Comparison of ENCODE assay signal across 26 cellular contexts in the genomic region with DNA sequence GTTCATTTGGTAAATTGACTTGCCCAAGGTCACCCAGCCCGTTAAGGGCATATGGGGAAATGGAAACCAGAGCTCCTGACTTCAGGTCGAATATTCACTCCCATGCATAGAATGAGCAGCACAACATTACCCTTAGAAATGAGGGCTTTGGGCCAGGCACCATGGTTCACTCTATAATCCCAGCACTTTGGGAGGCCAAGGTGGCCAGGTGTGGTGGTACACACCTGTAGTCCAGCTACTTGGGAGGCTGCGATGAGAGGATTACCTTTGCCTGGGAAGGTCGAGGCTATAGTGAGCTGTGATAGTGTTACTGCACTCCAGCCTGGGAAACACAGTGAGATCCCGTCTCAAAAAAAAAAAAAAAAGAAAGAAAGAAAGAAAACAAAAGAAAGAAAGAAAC.
"Had no signal": no experiment of that assay in that cellular context is flagged by ENCODE, and none has a peak within 500 bp of the region (broad histone marks: within the 10 kb centered on the region; RNA-seq: fewer than 3 reads in every experiment).

No MANE protein-coding gene starts in this region.

- DNase-seq: stimulated activated CD4-positive, alpha-beta T cell treated with anti-CD3 and anti-CD28 coated beads, Interleukin-2, amount 100 ng/mL, for 48 hours; stimulated activated CD4-positive, alpha-beta T cell treated with anti-CD3 and anti-CD28 coated beads, Interleukin-4, amount 100 ng/mL, for 1 hour; stimulated activated CD4-positive, alpha-beta T cell treated with anti-CD3 and anti-CD28 coated beads, Interleukin-4, amount 100 ng/mL, for 24 hours; stimulated activated CD4-positive, alpha-beta T cell treated with anti-CD3 and anti-CD28 coated beads, Interleukin-4, amount 100 ng/mL, for 4 hours; stimulated activated CD8-positive, alpha-beta memory T cell treated with anti-CD3 and anti-CD28 coated beads, Interleukin-4, amount 100 ng/mL, for 48 hours; stimulated activated naive B cell treated with anti-CD40 and anti-IgM and Interleukin-4, amounts not matched to agents 10 μg/mL and 1 μg/mL and 100 μg/mL, for 72 hours; stimulated activated naive CD4-positive, alpha-beta T cell; stimulated activated naive CD4-positive, alpha-beta T cell treated with Interleukin-2 at 50 U/mL for 16 hours; stimulated activated naive CD8-positive, alpha-beta T cell treated with anti-CD3 and anti-CD28 coated beads, Interleukin-15, amount 100 ng/mL, for 72 hours; stimulated activated naive CD8-positive, alpha-beta T cell treated with anti-CD3 and anti-CD28 coated beads, Interleukin-15, Interleukin-2, amounts not matched to agents 100 U/mL and 50 U/mL, for 24 hours; stomach; substantia nigra; testis; thyroid gland; tibial artery; transverse colon; trophoblast cell; upper lobe of left lung; upper lobe of right lung; uterus had no signal

- H3K4me3 ChIP-seq: stomach, suprapubic skin, testis, thoracic aorta, thyroid gland, tibial artery, tibial nerve, transverse colon, upper lobe of left lung, upper lobe of right lung, uterus, vagina had no signal

- H3K9me3 ChIP-seq: stomach, suprapubic skin, testis, thoracic aorta, thyroid gland, tibial artery, tibial nerve, transverse colon, upper lobe of left lung, upper lobe of right lung, uterus, vagina had no signal

- H3K27me3 ChIP-seq: stomach, suprapubic skin, testis, thyroid gland, tibial artery, tibial nerve, transverse colon, upper lobe of left lung, upper lobe of right lung, uterus, vagina had no signal

- H3K36me3 ChIP-seq: stomach, suprapubic skin, thoracic aorta, thyroid gland, tibial artery, tibial nerve, transverse colon, upper lobe of left lung, upper lobe of right lung, uterus, vagina had no signal

- H3K27ac ChIP-seq: stomach, suprapubic skin, testis, thoracic aorta, thyroid gland, tibial artery, tibial nerve, transverse colon, upper lobe of left lung, upper lobe of right lung, uterus, vagina had no signal

- ATAC-seq: stimulated activated effector memory CD8-positive, alpha-beta T cell treated with anti-CD3 and anti-CD28 coated beads, Interleukin-12 subunit alpha, Interleukin-12 subunit beta, amount 100 ng/mL, for 72 hours; stimulated activated memory B cell treated with anti-CD40 and anti-IgM and Interleukin-4, amounts not matched to agents 10 μg/mL and 1 μg/mL and 100 μg/mL, for 72 hours; stimulated activated naive B cell treated with anti-CD40 and anti-IgM and Interleukin-4, amounts not matched to agents 10 μg/mL and 1 μg/mL and 100 μg/mL, for 72 hours; stimulated activated naive CD8-positive, alpha-beta T cell treated with anti-CD3 and anti-CD28 coated beads, Interleukin-15, amount 100 ng/mL, for 72 hours; stimulated activated naive CD8-positive, alpha-beta T cell treated with anti-CD3 and anti-CD28 coated beads, Interleukin-15, Interleukin-2, amounts not matched to agents 100 U/mL and 50 U/mL, for 24 hours; upper lobe of right lung had no signal

- H3K4me1 ChIP-seq: stomach, suprapubic skin, testis, thyroid gland, tibial artery, tibial nerve, transverse colon, upper lobe of left lung, upper lobe of right lung, uterus, vagina had no signal
